ENCODE assay signal across 12 cellular contexts in the genomic region with DNA sequence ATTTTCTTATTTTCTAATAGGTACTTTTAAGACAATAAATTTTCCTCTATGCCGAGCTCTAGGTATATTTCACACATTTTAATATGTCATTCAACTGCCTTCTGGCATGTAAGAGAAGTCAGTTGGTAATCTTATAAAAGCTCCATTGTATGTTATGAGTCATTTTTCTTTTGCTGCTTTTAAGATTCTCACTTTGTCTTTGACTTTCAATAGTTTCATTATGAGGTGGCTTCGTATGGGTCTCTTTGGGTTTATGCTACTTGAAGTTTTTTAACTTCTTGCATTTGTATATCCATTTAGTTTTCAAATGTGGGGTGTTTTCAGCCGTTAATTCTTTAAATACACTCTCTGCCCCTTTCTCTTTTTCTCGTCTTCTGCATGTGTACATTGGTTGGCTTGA.
DNase-seq lines count a peak whose midpoint lies in the region; ATAC-seq and TF ChIP-seq lines count a peak whose summit lies in the region.
"Had no signal": no experiment of that assay in that cellular context is flagged by ENCODE, and none has a peak within 500 bp of the region (broad histone marks: within the 10 kb centered on the region; RNA-seq: fewer than 3 reads in every experiment).

No MANE protein-coding gene starts in this region.

- H3K23ac ChIP-seq in H9 (ENCODE audit: insufficient read length, low read depth, low read length): no peak overlapping the region

- H3K14ac ChIP-seq in H9 (ENCODE audit: insufficient read depth, low read length): no peak overlapping the region

- H3K27me3 Mint-ChIP-seq in H9 (ENCODE audit: low read depth): no peaks in the 10 kb centered on the region

- H3K9me3 Mint-ChIP-seq in H9: no peaks in the 10 kb centered on the region

- no peak overlapping the region for H2AFZ ChIP-seq in H9 (ENCODE audit: low read length)

- H3T11ph ChIP-seq in H9 (ENCODE audit: low read length): no peak overlapping the region

- H3K9ac ChIP-seq in H9 (ENCODE audit: extremely low read depth, insufficient read length, low read length): no peak overlapping the region

- H3K9me3 ChIP-seq in H9 (ENCODE audit: control insufficient read depth, low read depth, low read length) (no peaks in the 10 kb centered on the region), gastroesophageal sphincter (no peaks in the 10 kb centered on the region), stomach (no peaks in the 10 kb centered on the region)

- no peak overlapping the region for H2BK12ac ChIP-seq in H9 (ENCODE audit: insufficient read length, low read depth, low read length)

- H4K8ac ChIP-seq in H9 (replicated peaks; ENCODE audit: insufficient read length, low read depth, low read length): no peak overlapping the region

- H3K4ac ChIP-seq in H9 (ENCODE audit: low read depth, low read length): no peak overlapping the region

- no peak overlapping the region for H3K18ac ChIP-seq in H9 (ENCODE audit: insufficient read length, low read depth, low read length)

- no peak overlapping the region for H3K27ac Mint-ChIP-seq in H9
- H3K27ac Mint-ChIP-seq: activated naive CD8-positive, alpha-beta T cell; T-helper 17 cell had no signal

- no peak overlapping the region for H3K27ac ChIP-seq in H9 (ENCODE audit: insufficient read length, low read depth, low read length)
- H3K27ac ChIP-seq in gastroesophageal sphincter: no peak overlapping the region
- no peak overlapping the region for H3K27ac ChIP-seq in stomach

- TF ChIP-seq CTCF in H9 (conservative IDR thresholded peaks at IDR 0.05) (no peak), gastroesophageal sphincter (IDR thresholded peaks at IDR 0.05) (no peak), stomach (IDR thresholded peaks at IDR 0.05) (no peak)

- H2BK20ac ChIP-seq in H9 (ENCODE audit: low read depth, low read length, poor library complexity, severe bottlenecking): no peak overlapping the region

- no peak overlapping the region for H2BK15ac ChIP-seq in H9 (ENCODE audit: low read depth, low read length)

- H4K5ac ChIP-seq in H9 (ENCODE audit: insufficient read length, low read depth, low read length): no peak overlapping the region

- no peak overlapping the region for H3K4me3 Mint-ChIP-seq in H9
- H3K4me3 Mint-ChIP-seq: activated naive CD8-positive, alpha-beta T cell; T-helper 17 cell had no signal

- H4K91ac ChIP-seq in H9 (ENCODE audit: insufficient read length, low read depth, low read length): no peak overlapping the region

- H3K27me3 ChIP-seq in H9 (ENCODE audit: insufficient read depth, low read length) (no peaks in the 10 kb centered on the region), gastroesophageal sphincter (no peaks in the 10 kb centered on the region), stomach (no peaks in the 10 kb centered on the region)

- H4K20me1 ChIP-seq in H9 (ENCODE audit: control insufficient read depth, insufficient read depth, insufficient read length): no peaks in the 10 kb centered on the region

- TF ChIP-seq EP300 in gastroesophageal sphincter (IDR thresholded peaks at IDR 0.05) (no peak), stomach (IDR thresholded peaks at IDR 0.05) (no peak)

- H3K4me1 Mint-ChIP-seq in H9: peaks cover 9 to 24% of the 10 kb centered on the region in 2 experiments; a peak in 3 of 4 replicates
- H3K4me1 Mint-ChIP-seq: T-helper 17 cell had no signal

- no peaks in the 10 kb centered on the region for H3K23me2 ChIP-seq in H9 (ENCODE audit: insufficient read length, low read depth, low read length, poor library complexity, severe bottlenecking)

- peaks cover 8% of the 10 kb centered on the region for H3K4me1 ChIP-seq in H9 (ENCODE audit: insufficient read depth, low read length)
- no peaks in the 10 kb centered on the region for H3K4me1 ChIP-seq in gastroesophageal sphincter
- no peaks in the 10 kb centered on the region for H3K4me1 ChIP-seq in stomach

- no peaks in the 10 kb centered on the region for H3K79me2 ChIP-seq in H9 (ENCODE audit: insufficient read depth, low read length)

- peak; percentile 96 for DNase-seq in COLO829 (ENCODE audit: low spot score)
- no peak for DNase-seq in RKO (ENCODE audit: low spot score)
- no peak for DNase-seq in H9
- DNase-seq in stomach: no peak
- DNase-seq: NCI-H1417; stimulated activated CD4-positive, alpha-beta T cell treated with anti-CD3 and anti-CD28 coated beads, Interleukin-12 subunit alpha, Interleukin-12 subunit beta, amount 100 ng/mL, for 4 hours; T-helper 17 cell had no signal

- H2AK5ac ChIP-seq in H9 (ENCODE audit: insufficient read length, low read length): no peak overlapping the region

- H2BK120ac ChIP-seq in H9 (ENCODE audit: low read depth, low read length, poor library complexity, severe bottlenecking): no peak overlapping the region

- H3K4me3 ChIP-seq in gastroesophageal sphincter (no peak overlapping the region), stomach (no peak overlapping the region)

- TF ChIP-seq POLR2A in gastroesophageal sphincter (IDR thresholded peaks at IDR 0.05) (no peak), stomach (IDR thresholded peaks at IDR 0.05) (no peak)

- intact Hi-C loops in stomach (cut with DNase I; ENCODE audit: low total_unique reads): no loop called here

- no peak overlapping the region for H3K4me2 ChIP-seq in H9 (ENCODE audit: insufficient read depth, insufficient read length, low read length)

- no peaks in the 10 kb centered on the region for H3K79me1 ChIP-seq in H9 (ENCODE audit: insufficient read depth, low read depth, low read length, poor library complexity, severe bottlenecking)

- H3K36me3 ChIP-seq in gastroesophageal sphincter (no peaks in the 10 kb centered on the region), stomach (no peaks in the 10 kb centered on the region)

- no peak overlapping the region for H2BK5ac ChIP-seq in H9 (ENCODE audit: insufficient read length, low read length)

- H3K56ac ChIP-seq in H9 (ENCODE audit: insufficient read length, low read depth, low read length): no peak overlapping the region

- peak; percentile 94 for ATAC-seq in GM18909 (IDR thresholded peaks at IDR 0.05; ENCODE audit: poor library complexity, unreplicated experiment)
- ATAC-seq in HG02759 (IDR thresholded peaks at IDR 0.05; ENCODE audit: unreplicated experiment): peak; percentile 89
- ATAC-seq in HG03575 (IDR thresholded peaks at IDR 0.05; ENCODE audit: extremely low read depth, insufficient number of reproducible peaks, low FRiP score, unreplicated experiment): peak; percentile 100
- ATAC-seq in gastroesophageal sphincter: no peak
- ATAC-seq: T-helper 17 cell had no signal

- WGBS in H9 (ENCODE audit: extremely low coverage, insufficient read length, low lambda C conversion rate): no CpG with 5 or more reads among the region's 4 CpGs
- 69 to 77% methylated on average over 4 of the region's 4 CpGs for WGBS in gastroesophageal sphincter (ENCODE audit: low coverage in 1 of 2), 2 donors
- 73 to 80% (median 76%) methylated on average over 4 of the region's 4 CpGs for WGBS in stomach, 5 donors

- H3K36me3 Mint-ChIP-seq in H9 (ENCODE audit: insufficient read depth in 1 of 3, low read depth in 3 of 3): no peaks in the 10 kb centered on the region
- H3K36me3 Mint-ChIP-seq: activated naive CD8-positive, alpha-beta T cell had no signal
